In the genomic region with DNA sequence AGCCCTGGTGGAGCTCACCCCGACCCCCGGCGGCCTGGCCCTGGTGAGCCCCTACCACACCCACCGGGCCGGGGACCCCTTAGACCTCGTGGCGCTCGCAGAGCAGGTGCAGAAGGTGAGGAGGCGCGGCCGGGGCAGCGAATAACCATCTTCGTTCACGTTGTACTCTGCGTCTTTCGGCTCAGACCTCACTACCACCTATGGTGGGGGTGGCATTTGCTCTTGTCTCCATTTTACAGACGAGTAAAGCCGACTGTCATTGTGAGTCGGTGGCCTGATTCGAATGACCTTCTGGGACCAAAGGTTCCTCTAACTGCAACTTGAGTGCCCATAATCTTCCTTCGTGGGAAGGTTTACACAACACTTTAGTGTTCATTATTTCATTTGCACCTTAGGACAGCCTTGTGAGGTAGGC, we compare ENCODE assay signal across 8 cellular contexts. TPM values are rescaled to one million over a fixed set of nuclear protein-coding genes. Genes with fewer than 3 reads are reported as not detected.
A peak's percentile ranks its signal among the peaks of the same experiment; 100 is the strongest.
DNase-seq lines count a peak whose midpoint lies in the region; ATAC-seq and TF ChIP-seq lines count a peak whose summit lies in the region.

No MANE protein-coding gene starts in this region.

- no peaks in the 10 kb centered on the region for H3K27me3 ChIP-seq in smooth muscle cell (ENCODE audit: low read depth)

- H4K20me1 ChIP-seq in smooth muscle cell (ENCODE audit: low read depth) = peaks cover 46% of the 10 kb centered on the region

- peaks cover 91% of the 10 kb centered on the region for H3K79me2 ChIP-seq in smooth muscle cell (ENCODE audit: low read depth)

- H3F3A ChIP-seq in smooth muscle cell (ENCODE audit: low read depth) = peaks cover 7% of the 10 kb centered on the region

- H3K4me3 ChIP-seq in WI38 (ENCODE audit: low read depth, low read length) = peak overlapping the region; percentile 79
- H3K4me3 ChIP-seq in smooth muscle cell = peak overlapping the region; percentile 79

- DNase-seq in stimulated activated CD8-positive, alpha-beta memory T cell treated with anti-CD3 and anti-CD28 coated beads, Interleukin-15, amount 100 ng/mL, for 24 hours (ENCODE audit: low read depth) = peak; percentile 20
- no peak for DNase-seq in stimulated activated CD8-positive, alpha-beta memory T cell treated with anti-CD3 and anti-CD28 coated beads, Interleukin-4, amount 100 ng/mL, for 48 hours
- DNase-seq in left ventricle myocardium superior = no peak
- DNase-seq in smooth muscle cell (lab: John Stamatoyannopoulos, UW; ENCODE audit: unreplicated experiment) = no peak
- DNase-seq in islet precursor cell = no peak
- no peak for DNase-seq in SKM-1 treated with dmso at 0.1 percent for 144 hours (lab: John Stamatoyannopoulos, UW; ENCODE audit: unreplicated experiment)

- peak overlapping the region; percentile 68 for H2AFZ ChIP-seq in smooth muscle cell (ENCODE audit: low read depth)

- H3K9ac ChIP-seq in smooth muscle cell (ENCODE audit: low read depth) = peak overlapping the region; percentile 79

- intact Hi-C loops in left ventricle myocardium superior (cut with micrococcal nuclease) = no loop called here

- peak overlapping the region; percentile 92 for H3K4me2 ChIP-seq in smooth muscle cell

- H3K9me3 ChIP-seq in smooth muscle cell (replicated peaks; ENCODE audit: low read depth) = no peaks in the 10 kb centered on the region

- no peaks in the 10 kb centered on the region for H3K36me3 ChIP-seq in smooth muscle cell (ENCODE audit: low read depth)

- ATAC-seq in HG03103 (IDR thresholded peaks at IDR 0.05; ENCODE audit: low read depth, unreplicated experiment) (peak; percentile 24), left ventricle myocardium superior (peak; percentile 33)

- WGBS in smooth muscle cell (ENCODE audit: low lambda C conversion rate) = under 1% methylated on average over 11 of the region's 21 CpGs

- peaks cover 9% of the 10 kb centered on the region for H3K4me1 ChIP-seq in smooth muscle cell (ENCODE audit: low read depth)

- H3K27ac ChIP-seq in smooth muscle cell (ENCODE audit: low read depth) = peak overlapping the region; percentile 50

- TF ChIP-seq CTCF in WI38 (IDR thresholded peaks at IDR 0.05; ENCODE audit: low read depth, low read length) = no peak
- no peak for TF ChIP-seq CTCF in smooth muscle cell (IDR thresholded peaks at IDR 0.05; ENCODE audit: borderline replicate concordance, insufficient read depth, poor library complexity, severe bottlenecking)

RNA-seq across cellular contexts. Expression of gene C1orf50, which starts 0.5 kb away (rescaled TPM):
- total RNA-seq in left ventricle myocardium superior = 10.4 TPM
- 1.8 and 7.3 TPM in 2 replicates for total RNA-seq in smooth muscle cell
- 9.7 and 11.5 TPM in 2 replicates for polyA plus RNA-seq in smooth muscle cell

RNA-seq across cellular contexts. Expression of gene P3H1, which starts 0.7 kb away (rescaled TPM):
- 6.2 TPM for total RNA-seq in left ventricle myocardium superior
- total RNA-seq in smooth muscle cell = 256 and 273 TPM in 2 replicates
- 336 and 535 TPM in 2 replicates for polyA plus RNA-seq in smooth muscle cell

RNA-seq across cellular contexts. Expression of gene TMEM269, which starts 17.3 kb away (rescaled TPM):
- total RNA-seq in left ventricle myocardium superior (not detected), smooth muscle cell (0.09 and 0.36 TPM in 2 replicates)
- 0.09 and 0.15 TPM in 2 replicates for polyA plus RNA-seq in smooth muscle cell

RNA-seq across cellular contexts. Expression of gene CLDN19, which starts 27.5 kb away (rescaled TPM):
- total RNA-seq in left ventricle myocardium superior (not detected), smooth muscle cell (0.67 and 1.0 TPM in 2 replicates)
- 2.4 and 2.9 TPM in 2 replicates for polyA plus RNA-seq in smooth muscle cell

RNA-seq across cellular contexts. Expression of gene ERMAP, which starts 49.4 kb away (rescaled TPM):
- total RNA-seq in left ventricle myocardium superior (5.1 TPM), smooth muscle cell (5.1 and 11.8 TPM in 2 replicates)
- polyA plus RNA-seq in smooth muscle cell = 4.1 and 4.6 TPM in 2 replicates

Comparison
In these comparisons a context has a peak if more than half of its experiments do, and no peak if none do; other contexts are left out.
1. RNA of gene P3H1, which starts 0.7 kb away (total RNA-seq): 256 to 273 TPM in smooth muscle cell; 6.2 TPM in left ventricle myocardium superior (single experiment); every median in the first group is over 10 times any median in the second.